In the genomic region with DNA sequence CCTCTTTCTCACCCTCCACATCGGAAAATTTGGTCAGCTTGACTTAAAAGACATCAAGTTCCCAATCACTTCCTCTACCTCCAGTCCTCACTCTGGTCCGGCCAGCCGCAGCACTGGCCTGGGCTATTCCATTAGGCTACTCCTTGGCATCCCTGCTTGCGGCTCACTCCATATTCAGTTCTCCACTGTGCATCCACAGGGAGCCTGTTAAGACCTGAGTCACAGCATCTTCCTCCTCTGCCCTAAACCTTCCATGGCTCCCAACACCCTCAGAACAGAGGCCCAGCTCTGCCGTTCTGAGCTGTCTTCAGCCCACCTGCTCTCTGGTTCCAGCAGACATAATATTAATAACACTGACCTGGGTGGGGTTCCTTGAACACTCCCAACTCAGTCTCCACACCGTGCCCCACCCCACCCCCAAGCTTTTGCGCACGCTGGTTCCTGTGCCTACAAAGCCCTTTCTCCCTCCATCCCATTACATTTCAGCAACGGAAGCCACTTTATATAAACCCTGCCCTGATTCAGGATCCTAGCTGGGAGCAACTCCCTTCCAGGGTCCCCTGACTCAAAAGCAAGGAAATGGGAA, we compare ENCODE assay signal across 8 cellular contexts. TPM values are rescaled to one million over a fixed set of nuclear protein-coding genes. Genes with fewer than 3 reads are reported as not detected.
DNase-seq lines count a peak whose midpoint lies in the region; ATAC-seq, FAIRE-seq and TF ChIP-seq lines count a peak whose summit lies in the region.

No MANE protein-coding gene starts in this region.

- H3K36me3 ChIP-seq in SJCRH30: no peaks in the 10 kb centered on the region
- H3K36me3 ChIP-seq in endothelial cell of umbilical vein (ENCODE audit: control insufficient read depth in 2 of 2, extremely low read depth in 1 of 2, insufficient read depth in 2 of 2, low read length in 2 of 2): peaks cover 18 to 32% of the 10 kb centered on the region in 2 experiments

- no peaks in the 10 kb centered on the region for H4K20me1 ChIP-seq in endothelial cell of umbilical vein (replicated peaks; ENCODE audit: control insufficient read depth, extremely low read depth, insufficient read depth, low read length)

- no peaks in the 10 kb centered on the region for H3K27me3 Mint-ChIP-seq in neural crest cell (ENCODE audit: low read depth)

- H2AFZ ChIP-seq in endothelial cell of umbilical vein (ENCODE audit: low read depth, low read length): no peak overlapping the region

- peak overlapping the region; percentile 94 for H3K9ac ChIP-seq in endothelial cell of umbilical vein (replicated peaks; ENCODE audit: extremely low read depth, insufficient read depth, low read length)

- CTCF ChIA-PET in endothelial cell of umbilical vein (lab: Charles Lee): interaction anchor here (0.7 to 3.4 kb wide), 8 partner anchors 9 to 191 kb away, joined by 3 to 13 read pairs (median 4); partner anchors contain the start of genes FXYD5 and ZNF30

- POLR2A ChIA-PET in endothelial cell of umbilical vein (lab: Charles Lee): interaction anchor here (2.0 kb wide), 1 partner anchor 36 kb away, joined by 5 read pairs; the partner anchor contains the start of gene ZNF30

- dilution Hi-C loops in endothelial cell of umbilical vein (cut with MboI; ENCODE audit: extremely low pct_ligation_motif_present, low sequenced_read_pairs): no loop called here

- no peak overlapping the region for H3K27ac Mint-ChIP-seq in neural crest cell (ENCODE audit: unreplicated experiment)

- no peak for DNase-seq in GM12864 (ENCODE audit: low read depth)
- no peak for DNase-seq in SJCRH30
- peak; percentile 67 for DNase-seq in endothelial cell of umbilical vein (ENCODE audit: low read depth, low spot score)
- DNase-seq in neural crest cell (ENCODE audit: low read depth, low spot score): no peak
- no peak for DNase-seq in NCI-H774 (lab: John Stamatoyannopoulos, UW)

- H3K4me1 Mint-ChIP-seq in neural crest cell: peaks cover 32% of the 10 kb centered on the region

- H3K9me3 Mint-ChIP-seq in neural crest cell: peaks cover 14% of the 10 kb centered on the region

- peak overlapping the region; percentile 84 for H3K4me3 ChIP-seq in GM12864 (ENCODE audit: low read depth, low read length)
- H3K4me3 ChIP-seq in SJCRH30: peak overlapping the region; percentile 60
- peak overlapping the region; percentile 58 to 85 (median 80) for H3K4me3 ChIP-seq in endothelial cell of umbilical vein (replicated peaks in 1 of 3; ENCODE audit: insufficient read depth in 1 of 3, low read depth in 1 of 3, low read length in 3 of 3)

- no peak for FAIRE-seq in endothelial cell of umbilical vein (lab: Jason Lieb, UNC)

- H3K27me3 ChIP-seq in SJCRH30: no peaks in the 10 kb centered on the region
- H3K27me3 ChIP-seq in endothelial cell of umbilical vein (ENCODE audit: control insufficient read depth in 2 of 2, insufficient read depth in 2 of 2, low read length in 2 of 2): no peaks in the 10 kb centered on the region

- intact Hi-C loops in endothelial cell of umbilical vein (cut with micrococcal nuclease): loop anchor here (1.0 to 5.0 kb wide), 7 partner anchors 36 to 286 kb away; partner anchors contain the start of genes FXYD7, GRAMD1A, SCGB2B2 and ZNF181

- BruUV-seq in endothelial cell of umbilical vein (replicated peaks; lab: Mats Ljungman, UMichigan): TSS peak; percentile 100

- peaks cover 3% of the 10 kb centered on the region; the same call in 1 of the 2 replicates for H3K9me3 ChIP-seq in SJCRH30 (replicated peaks)
- H3K9me3 ChIP-seq in endothelial cell of umbilical vein (replicated peaks; ENCODE audit: control insufficient read depth, insufficient read depth, low read length): peaks cover 18% of the 10 kb centered on the region

- ATAC-seq in GM19023 (IDR thresholded peaks at IDR 0.05; ENCODE audit: unreplicated experiment) (no peak), GM18519 (IDR thresholded peaks at IDR 0.05; ENCODE audit: low FRiP score, unreplicated experiment) (no peak), HG02938 (IDR thresholded peaks at IDR 0.05; ENCODE audit: unreplicated experiment) (no peak)

- peaks cover 41% of the 10 kb centered on the region for H3K79me2 ChIP-seq in endothelial cell of umbilical vein (ENCODE audit: control insufficient read depth, insufficient read depth, low read length)

- no peak overlapping the region for H3K27ac ChIP-seq in SJCRH30
- peak overlapping the region; percentile 94 for H3K27ac ChIP-seq in endothelial cell of umbilical vein (ENCODE audit: insufficient read depth, low read depth, low read length)

- H3K4me1 ChIP-seq in SJCRH30: peaks cover 3% of the 10 kb centered on the region; the same call in 1 of the 2 replicates
- peaks cover 13% of the 10 kb centered on the region for H3K4me1 ChIP-seq in endothelial cell of umbilical vein (ENCODE audit: control insufficient read depth, extremely low read depth, insufficient read depth, low read length)

- TF ChIP-seq POLR2A in endothelial cell of umbilical vein (IDR thresholded peaks at IDR 0.05; ENCODE audit: low read depth, low read length): no peak

- H3K4me3 Mint-ChIP-seq in neural crest cell: peak overlapping the region; percentile 90

- H3K9me1 ChIP-seq in endothelial cell of umbilical vein (replicated peaks; ENCODE audit: control insufficient read depth, extremely low read depth, insufficient read depth, low read length): no peaks in the 10 kb centered on the region

- peak overlapping the region; percentile 80 for H3K4me2 ChIP-seq in endothelial cell of umbilical vein (ENCODE audit: insufficient read depth, low read length)

- TF ChIP-seq CTCF in GM12864 (IDR thresholded peaks at IDR 0.05; ENCODE audit: low read depth, low read length, missing control alignments) (no peak), endothelial cell of umbilical vein (IDR thresholded peaks at IDR 0.05; ENCODE audit: extremely low read depth in 1 of 2, insufficient read depth in 1 of 2, low read depth in 1 of 2, low read length in 2 of 2) (no peak), neural crest cell (conservative IDR thresholded peaks at IDR 0.05) (no peak)

- H3K36me3 Mint-ChIP-seq in neural crest cell (ENCODE audit: low read depth): peaks cover 44% of the 10 kb centered on the region

TF ChIP-seq in endothelial cell of umbilical vein, 7 proteins besides CTCF, POLR2A, EP300 and RAD21:
- no peak for TF ChIP-seq JUN (IDR thresholded peaks at IDR 0.05; ENCODE audit: borderline replicate concordance, insufficient read depth, insufficient read length, low read depth)
- no peak for TF ChIP-seq POLR2AphosphoS5 (IDR thresholded peaks at IDR 0.05; ENCODE audit: insufficient read depth, low read depth, low read length)
- no peak for TF ChIP-seq MYC (IDR thresholded peaks at IDR 0.05; ENCODE audit: low read depth, low read length)
- TF ChIP-seq EZH2 (IDR thresholded peaks at IDR 0.05; ENCODE audit: borderline replicate concordance, low read depth, low read length, severe bottlenecking): no peak
- no peak for TF ChIP-seq FOS (IDR thresholded peaks at IDR 0.05; ENCODE audit: borderline replicate concordance, insufficient read depth, low read length)
- TF ChIP-seq MAX (IDR thresholded peaks at IDR 0.05; ENCODE audit: insufficient read depth, insufficient read length): no peak
- no peak for TF ChIP-seq GATA2 (IDR thresholded peaks at IDR 0.05; ENCODE audit: insufficient read depth, insufficient read length, low read depth, low read length)

RNA-seq across cellular contexts. Expression of gene ZNF792, which starts 1.0 kb away (rescaled TPM):
- 1.6 and 2.1 TPM in 2 replicates for total RNA-seq in SJCRH30 (2014; rRNA removed; shearing (Covaris generic))
- total RNA-seq in endothelial cell of umbilical vein (19.6 and 19.8 TPM in 2 replicates), neural crest cell (7.5 and 8.1 TPM in 2 replicates)
- polyA plus RNA-seq in endothelial cell of umbilical vein: 10.9 and 11.3 TPM in 2 replicates
- 10.2 and 11.7 TPM in 2 replicates for polyA plus RNA-seq in endothelial cell of umbilical vein (2011; cell fraction: cytosol; rRNA removed)
- 21.0 and 25.4 TPM in 2 replicates for polyA plus RNA-seq in endothelial cell of umbilical vein (2011; cell fraction: nucleus; rRNA removed)
- polyA plus RNA-seq in endothelial cell of umbilical vein (2012): 9.5 and 9.8 TPM in 2 replicates
- polyA minus RNA-seq in endothelial cell of umbilical vein: 60.2 and 63.6 TPM in 2 replicates
- polyA minus RNA-seq in endothelial cell of umbilical vein (2011; cell fraction: cytosol; rRNA and poly(A)+ RNA removed): 0.82 TPM
- 53.5 and 64.3 TPM in 2 replicates for polyA minus RNA-seq in endothelial cell of umbilical vein (2011; cell fraction: nucleus; rRNA and poly(A)+ RNA removed)

RNA-seq across cellular contexts. Expression of gene ZNF30, which starts 36.3 kb away (rescaled TPM):
- total RNA-seq in SJCRH30 (2014; rRNA removed; shearing (Covaris generic)): 2.8 and 3.8 TPM in 2 replicates
- 3.6 and 4.7 TPM in 2 replicates for total RNA-seq in endothelial cell of umbilical vein
- polyA plus RNA-seq in endothelial cell of umbilical vein: 1.2 and 1.3 TPM in 2 replicates
- polyA plus RNA-seq in endothelial cell of umbilical vein (2011; cell fraction: cytosol; rRNA removed): 2.1 and 2.3 TPM in 2 replicates
- 2.4 and 2.6 TPM in 2 replicates for polyA plus RNA-seq in endothelial cell of umbilical vein (2011; cell fraction: nucleus; rRNA removed)
- 3.8 and 4.9 TPM in 2 replicates for polyA plus RNA-seq in endothelial cell of umbilical vein (2012)
- polyA minus RNA-seq in endothelial cell of umbilical vein: 2.6 and 3.6 TPM in 2 replicates
- polyA minus RNA-seq in endothelial cell of umbilical vein (2011; cell fraction: cytosol; rRNA and poly(A)+ RNA removed): 2.3 TPM
- polyA minus RNA-seq in endothelial cell of umbilical vein (2011; cell fraction: nucleus; rRNA and poly(A)+ RNA removed): 2.0 and 2.5 TPM in 2 replicates
- total RNA-seq in neural crest cell: 6.2 and 7.2 TPM in 2 replicates

RNA-seq across cellular contexts. Expression of gene GRAMD1A, which starts 37.1 kb away (rescaled TPM):
- 45.5 and 49.4 TPM in 2 replicates for total RNA-seq in SJCRH30 (2014; rRNA removed; shearing (Covaris generic))
- total RNA-seq in endothelial cell of umbilical vein (130 and 139 TPM in 2 replicates), neural crest cell (100 and 103 TPM in 2 replicates)
- polyA plus RNA-seq in endothelial cell of umbilical vein: 127 and 162 TPM in 2 replicates
- 104 and 137 TPM in 2 replicates for polyA plus RNA-seq in endothelial cell of umbilical vein (2011; cell fraction: cytosol; rRNA removed)
- 196 and 258 TPM in 2 replicates for polyA plus RNA-seq in endothelial cell of umbilical vein (2011; cell fraction: nucleus; rRNA removed)
- polyA plus RNA-seq in endothelial cell of umbilical vein (2012): 73.2 and 107 TPM in 2 replicates
- 102 and 108 TPM in 2 replicates for polyA minus RNA-seq in endothelial cell of umbilical vein
- polyA minus RNA-seq in endothelial cell of umbilical vein (2011; cell fraction: cytosol; rRNA and poly(A)+ RNA removed): 30.2 TPM
- polyA minus RNA-seq in endothelial cell of umbilical vein (2011; cell fraction: nucleus; rRNA and poly(A)+ RNA removed): 64.1 and 68.0 TPM in 2 replicates
